23 cellular contexts compared by ENCODE assay signal in the genomic region with DNA sequence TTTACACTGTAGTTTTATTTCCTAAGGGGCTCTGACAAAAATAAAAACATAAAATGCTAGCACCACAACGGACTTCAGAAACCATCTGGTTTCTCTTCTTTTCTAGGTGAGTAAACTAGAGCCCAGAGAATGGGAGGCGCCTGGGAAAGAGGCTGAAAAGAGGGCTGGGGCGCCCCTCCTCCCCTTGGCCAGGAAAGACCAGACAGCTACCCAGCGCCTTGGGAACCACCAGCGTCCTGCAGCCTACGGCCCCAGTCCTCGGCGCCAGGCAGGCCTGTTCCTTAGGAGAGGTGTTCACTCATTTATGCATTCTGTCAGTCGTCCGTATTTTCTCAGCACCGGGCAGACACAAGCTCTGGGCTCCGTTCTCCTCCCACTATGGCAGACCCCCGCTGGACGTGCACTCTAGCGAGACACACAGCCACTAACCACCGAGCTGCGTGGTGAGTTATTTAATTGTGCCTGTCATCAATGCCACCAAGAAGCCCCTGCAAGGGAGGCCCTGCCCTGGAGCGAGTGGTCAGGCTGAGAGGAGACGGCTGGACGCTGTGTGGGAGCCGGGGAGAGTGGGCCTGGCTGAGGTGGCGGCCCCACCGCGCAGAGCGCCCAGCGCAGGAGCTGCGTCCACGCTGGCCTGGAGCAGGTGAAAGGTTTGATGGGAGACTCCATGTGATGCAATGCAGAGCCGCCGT.
"Had no signal": no experiment of that assay in that cellular context is flagged by ENCODE, and none has a peak within 500 bp of the region (broad histone marks: within the 10 kb centered on the region; RNA-seq: fewer than 3 reads in every experiment).

No MANE protein-coding gene starts in this region.

- H3K27me3 ChIP-seq: dorsolateral prefrontal cortex, esophagus squamous epithelium, gastrocnemius medialis, heart right ventricle, left lung had no signal

- H3K4me3 ChIP-seq: coronary artery, dorsolateral prefrontal cortex, esophagus squamous epithelium, gastrocnemius medialis, heart right ventricle, left lung, lower lobe of right lung had no signal

- ATAC-seq: gastrocnemius medialis, heart right ventricle, left cardiac atrium, left lung, left ventricle myocardium superior had no signal

- DNase-seq: dermis blood vessel endothelial cell; dorsolateral prefrontal cortex; effector CD4-positive, alpha-beta T cell; effector memory CD4-positive, alpha-beta T cell; esophagus squamous epithelium; foreskin fibroblast; foreskin melanocyte; gastrocnemius medialis; glutamatergic neuron; head of caudate nucleus; heart right ventricle; hippocampal formation; left cardiac atrium; left ventricle myocardium superior; lower lobe of right lung; mesendoderm; midbrain had no signal

- H3K9me3 ChIP-seq: gastrocnemius medialis, lower lobe of right lung had no signal

- H3K4me1 ChIP-seq: esophagus squamous epithelium, gastrocnemius medialis, heart right ventricle, left lung, lower lobe of right lung had no signal

- FAIRE-seq: colon, endothelial cell of umbilical vein, islet of Langerhans, keratinocyte had no signal

- H3K27ac ChIP-seq: coronary artery, dorsolateral prefrontal cortex, esophagus squamous epithelium, gastrocnemius medialis, heart right ventricle, left lung, lower lobe of right lung had no signal

- H3K36me3 ChIP-seq: esophagus squamous epithelium, gastrocnemius medialis, heart right ventricle, left lung, lower lobe of right lung had no signal
